Comparison of ENCODE assay signal across 2 cellular contexts in the genomic region with DNA sequence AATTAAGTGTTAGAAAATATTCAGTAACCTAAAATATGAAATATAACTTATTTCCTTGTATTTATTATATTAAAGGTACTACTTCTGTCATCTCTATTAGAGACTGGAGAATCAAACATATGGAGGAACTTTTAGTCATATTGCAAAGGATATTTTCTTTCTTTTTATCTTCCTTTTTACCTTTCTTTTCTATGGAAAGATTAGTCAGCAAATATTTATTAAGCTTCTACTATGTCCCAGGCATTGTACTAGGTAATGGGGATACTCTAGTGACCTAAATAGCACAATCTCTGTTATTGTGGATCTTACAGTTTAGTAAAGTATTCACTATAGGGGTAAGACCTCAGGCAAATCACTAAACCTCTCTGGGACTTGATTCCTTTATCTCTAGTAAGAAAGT.
TF ChIP-seq lines count a peak whose summit lies in the region.

No MANE protein-coding gene starts in this region.

TF ChIP-seq in HepG2, 621 proteins besides CTCF, POLR2A, EP300 and RAD21:
- no peak for TF ChIP-seq MTF2 (CRISPR knock-in tag; IDR thresholded peaks at IDR 0.05; ENCODE audit: borderline replicate concordance)
- peak; percentile 48; the same call in 1 of the 2 replicates for TF ChIP-seq MAFF (IDR thresholded peaks at IDR 0.05; ENCODE audit: low read depth, low read length)
- TF ChIP-seq, protein P1, sequence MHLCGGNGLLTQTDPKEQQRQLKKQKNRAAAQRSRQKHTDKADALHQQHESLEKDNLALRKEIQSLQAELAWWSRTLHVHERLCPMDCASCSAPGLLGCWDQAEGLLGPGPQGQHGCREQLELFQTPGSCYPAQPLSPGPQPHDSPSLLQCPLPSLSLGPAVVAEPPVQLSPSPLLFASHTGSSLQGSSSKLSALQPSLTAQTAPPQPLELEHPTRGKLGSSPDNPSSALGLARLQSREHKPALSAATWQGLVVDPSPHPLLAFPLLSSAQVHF (CRISPR knock-in tag; IDR thresholded peaks at IDR 0.05) = no peak
- no peak for TF ChIP-seq ZNF34 (CRISPR knock-in tag; IDR thresholded peaks at IDR 0.05; ENCODE audit: borderline replicate concordance)
- no peak for TF ChIP-seq TMF1 (CRISPR knock-in tag; IDR thresholded peaks at IDR 0.05; ENCODE audit: low read depth)
- no peak for TF ChIP-seq PRMT3 (CRISPR knock-in tag; IDR thresholded peaks at IDR 0.05; ENCODE audit: borderline replicate concordance, low read depth)
- TF ChIP-seq ZNF552 (CRISPR knock-in tag; IDR thresholded peaks at IDR 0.05; ENCODE audit: borderline replicate concordance) = no peak
- TF ChIP-seq MAFK (conservative IDR thresholded peaks at IDR 0.05 in 1 of 2, IDR thresholded peaks at IDR 0.05 in 1 of 2; ENCODE audit: low read length in 2 of 2) = peak; percentile 12 to 64; a peak in 2 of 4 replicates
- no peak for TF ChIP-seq ZNF33B (CRISPR knock-in tag; IDR thresholded peaks at IDR 0.05)
- no peak for TF ChIP-seq STAT5B (CRISPR knock-in tag; IDR thresholded peaks at IDR 0.05)
- no peak for TF ChIP-seq ATF7 (IDR thresholded peaks at IDR 0.05)
- TF ChIP-seq ATF7 (CRISPR knock-in tag; IDR thresholded peaks at IDR 0.05) = no peak
- TF ChIP-seq, protein P2, sequence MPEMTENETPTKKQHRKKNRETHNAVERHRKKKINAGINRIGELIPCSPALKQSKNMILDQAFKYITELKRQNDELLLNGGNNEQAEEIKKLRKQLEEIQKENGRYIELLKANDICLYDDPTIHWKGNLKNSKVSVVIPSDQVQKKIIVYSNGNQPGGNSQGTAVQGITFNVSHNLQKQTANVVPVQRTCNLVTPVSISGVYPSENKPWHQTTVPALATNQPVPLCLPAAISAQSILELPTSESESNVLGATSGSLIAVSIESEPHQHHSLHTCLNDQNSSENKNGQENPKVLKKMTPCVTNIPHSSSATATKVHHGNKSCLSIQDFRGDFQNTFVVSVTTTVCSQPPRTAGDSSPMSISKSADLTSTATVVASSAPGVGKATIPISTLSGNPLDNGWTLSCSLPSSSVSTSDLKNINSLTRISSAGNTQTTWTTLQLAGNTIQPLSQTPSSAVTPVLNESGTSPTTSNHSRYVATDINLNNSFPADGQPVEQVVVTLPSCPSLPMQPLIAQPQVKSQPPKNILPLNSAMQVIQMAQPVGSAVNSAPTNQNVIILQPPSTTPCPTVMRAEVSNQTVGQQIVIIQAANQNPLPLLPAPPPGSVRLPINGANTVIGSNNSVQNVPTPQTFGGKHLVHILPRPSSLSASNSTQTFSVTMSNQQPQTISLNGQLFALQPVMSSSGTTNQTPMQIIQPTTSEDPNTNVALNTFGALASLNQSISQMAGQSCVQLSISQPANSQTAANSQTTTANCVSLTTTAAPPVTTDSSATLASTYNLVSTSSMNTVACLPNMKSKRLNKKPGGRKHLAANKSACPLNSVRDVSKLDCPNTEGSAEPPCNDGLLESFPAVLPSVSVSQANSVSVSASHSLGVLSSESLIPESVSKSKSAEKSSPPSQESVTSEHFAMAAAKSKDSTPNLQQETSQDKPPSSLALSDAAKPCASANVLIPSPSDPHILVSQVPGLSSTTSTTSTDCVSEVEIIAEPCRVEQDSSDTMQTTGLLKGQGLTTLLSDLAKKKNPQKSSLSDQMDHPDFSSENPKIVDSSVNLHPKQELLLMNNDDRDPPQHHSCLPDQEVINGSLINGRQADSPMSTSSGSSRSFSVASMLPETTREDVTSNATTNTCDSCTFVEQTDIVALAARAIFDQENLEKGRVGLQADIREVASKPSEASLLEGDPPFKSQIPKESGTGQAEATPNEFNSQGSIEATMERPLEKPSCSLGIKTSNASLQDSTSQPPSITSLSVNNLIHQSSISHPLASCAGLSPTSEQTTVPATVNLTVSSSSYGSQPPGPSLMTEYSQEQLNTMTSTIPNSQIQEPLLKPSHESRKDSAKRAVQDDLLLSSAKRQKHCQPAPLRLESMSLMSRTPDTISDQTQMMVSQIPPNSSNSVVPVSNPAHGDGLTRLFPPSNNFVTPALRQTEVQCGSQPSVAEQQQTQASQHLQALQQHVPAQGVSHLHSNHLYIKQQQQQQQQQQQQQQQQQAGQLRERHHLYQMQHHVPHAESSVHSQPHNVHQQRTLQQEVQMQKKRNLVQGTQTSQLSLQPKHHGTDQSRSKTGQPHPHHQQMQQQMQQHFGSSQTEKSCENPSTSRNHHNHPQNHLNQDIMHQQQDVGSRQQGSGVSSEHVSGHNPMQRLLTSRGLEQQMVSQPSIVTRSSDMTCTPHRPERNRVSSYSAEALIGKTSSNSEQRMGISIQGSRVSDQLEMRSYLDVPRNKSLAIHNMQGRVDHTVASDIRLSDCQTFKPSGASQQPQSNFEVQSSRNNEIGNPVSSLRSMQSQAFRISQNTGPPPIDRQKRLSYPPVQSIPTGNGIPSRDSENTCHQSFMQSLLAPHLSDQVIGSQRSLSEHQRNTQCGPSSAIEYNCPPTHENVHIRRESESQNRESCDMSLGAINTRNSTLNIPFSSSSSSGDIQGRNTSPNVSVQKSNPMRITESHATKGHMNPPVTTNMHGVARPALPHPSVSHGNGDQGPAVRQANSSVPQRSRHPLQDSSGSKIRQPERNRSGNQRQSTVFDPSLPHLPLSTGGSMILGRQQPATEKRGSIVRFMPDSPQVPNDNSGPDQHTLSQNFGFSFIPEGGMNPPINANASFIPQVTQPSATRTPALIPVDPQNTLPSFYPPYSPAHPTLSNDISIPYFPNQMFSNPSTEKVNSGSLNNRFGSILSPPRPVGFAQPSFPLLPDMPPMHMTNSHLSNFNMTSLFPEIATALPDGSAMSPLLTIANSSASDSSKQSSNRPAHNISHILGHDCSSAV (CRISPR knock-in tag; IDR thresholded peaks at IDR 0.05; ENCODE audit: borderline replicate concordance) = no peak

TF ChIP-seq in IMR-90, 13 proteins besides CTCF, POLR2A, EP300 and RAD21:
- TF ChIP-seq, protein P3, sequence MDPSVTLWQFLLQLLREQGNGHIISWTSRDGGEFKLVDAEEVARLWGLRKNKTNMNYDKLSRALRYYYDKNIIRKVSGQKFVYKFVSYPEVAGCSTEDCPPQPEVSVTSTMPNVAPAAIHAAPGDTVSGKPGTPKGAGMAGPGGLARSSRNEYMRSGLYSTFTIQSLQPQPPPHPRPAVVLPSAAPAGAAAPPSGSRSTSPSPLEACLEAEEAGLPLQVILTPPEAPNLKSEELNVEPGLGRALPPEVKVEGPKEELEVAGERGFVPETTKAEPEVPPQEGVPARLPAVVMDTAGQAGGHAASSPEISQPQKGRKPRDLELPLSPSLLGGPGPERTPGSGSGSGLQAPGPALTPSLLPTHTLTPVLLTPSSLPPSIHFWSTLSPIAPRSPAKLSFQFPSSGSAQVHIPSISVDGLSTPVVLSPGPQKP (IDR thresholded peaks at IDR 0.05; ENCODE audit: borderline replicate concordance, low read depth, low read length) = no peak
- TF ChIP-seq MAFK (IDR thresholded peaks at IDR 0.05; ENCODE audit: low read depth, low read length) = peak; percentile 51
- TF ChIP-seq BHLHE40 (IDR thresholded peaks at IDR 0.05; ENCODE audit: low read depth, low read length) = no peak
